ENCODE assay signal across 8 cellular contexts in the genomic region with DNA sequence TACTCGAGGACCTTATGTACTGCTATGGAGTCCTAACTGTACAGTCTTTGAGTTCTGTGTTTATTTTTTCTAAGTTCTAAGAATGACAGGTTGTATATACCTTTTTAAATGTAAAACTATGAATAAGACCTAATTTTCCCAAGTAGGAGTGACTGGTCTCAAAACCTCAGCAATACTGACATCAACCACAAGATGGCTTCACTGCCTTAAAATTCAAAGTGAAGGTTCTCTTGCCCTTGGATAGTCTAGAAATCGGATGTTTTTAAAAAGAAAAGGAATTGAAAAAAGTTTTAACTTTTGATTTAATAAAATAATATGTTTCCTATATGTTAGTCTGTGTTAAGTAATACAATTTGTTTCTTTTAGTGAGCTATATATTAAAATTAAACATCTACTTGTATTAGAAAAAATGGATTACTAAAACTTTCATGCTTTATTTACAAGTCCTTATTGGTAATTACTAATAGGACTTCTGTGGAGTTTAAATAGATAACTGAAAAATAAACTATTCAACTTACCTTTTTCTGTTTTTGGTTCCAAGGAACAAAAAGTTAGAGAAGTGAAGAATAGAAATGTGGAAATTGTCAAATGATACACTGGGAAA. TPM values are rescaled to one million over a fixed set of nuclear protein-coding genes. Genes with fewer than 3 reads are reported as not detected.
A peak's percentile ranks its signal among the peaks of the same experiment; 100 is the strongest.
DNase-seq lines count a peak whose midpoint lies in the region; ATAC-seq, FAIRE-seq and TF ChIP-seq lines count a peak whose summit lies in the region.

No MANE protein-coding gene starts in this region.

- intact Hi-C loops in body of pancreas (cut with DNase I) (no loop called here), uterus (cut with DNase I; ENCODE audit: low total_unique reads) (no loop called here)

- WGBS in body of pancreas, 2 donors: 21 to 22% methylated on average over 2 of the region's 2 CpGs

- H3K27me3 ChIP-seq in body of pancreas (no peaks in the 10 kb centered on the region), kidney epithelial cell (ENCODE audit: control insufficient read depth, insufficient read depth, low read length) (no peaks in the 10 kb centered on the region), uterus (no peaks in the 10 kb centered on the region)

- TF ChIP-seq POLR2A in GM12891 (IDR thresholded peaks at IDR 0.05; ENCODE audit: low read depth, low read length) (no peak), body of pancreas (IDR thresholded peaks at IDR 0.05) (no peak), uterus (IDR thresholded peaks at IDR 0.05) (no peak)

- H3K27ac ChIP-seq in body of pancreas (no peak overlapping the region), uterus (no peak overlapping the region)

- FAIRE-seq in GM12891 (lab: Jason Lieb, UNC): peak; percentile 47

- H3K4me1 ChIP-seq in body of pancreas: no peaks in the 10 kb centered on the region
- H3K4me1 ChIP-seq in uterus: no peaks in the 10 kb centered on the region

- H3K36me3 ChIP-seq in body of pancreas (replicated peaks in 1 of 2; ENCODE audit: insufficient read depth in 1 of 2, low read depth in 2 of 2): no peaks in the 10 kb centered on the region
- no peaks in the 10 kb centered on the region for H3K36me3 ChIP-seq in kidney epithelial cell (ENCODE audit: control insufficient read depth, insufficient read depth, low read length)
- H3K36me3 ChIP-seq in uterus: no peaks in the 10 kb centered on the region

- peak; percentile 85 for ATAC-seq in HG02852 (IDR thresholded peaks at IDR 0.05; ENCODE audit: unreplicated experiment)
- peak; percentile 55 for ATAC-seq in body of pancreas

- peak; percentile 29 for DNase-seq in AG09309 (ENCODE audit: low read depth)
- no peak for DNase-seq in GM12891 (ENCODE audit: insufficient read length, low spot score)
- DNase-seq in NCI-H2171 (lab: John Stamatoyannopoulos, UW): peak; percentile 13
- DNase-seq in body of pancreas: peak in 1 of 4 donors; percentile 20
- DNase-seq in kidney epithelial cell (ENCODE audit: low read depth): peak; percentile 14
- DNase-seq in uterus: no peak
- no peak for DNase-seq in NCI-H510A (lab: John Stamatoyannopoulos, UW)

- H3K9me3 ChIP-seq in body of pancreas (no peaks in the 10 kb centered on the region), uterus (no peaks in the 10 kb centered on the region)

- H3K4me3 ChIP-seq in AG09309 (ENCODE audit: control insufficient read depth, low read depth, low read length) (no peak overlapping the region), body of pancreas (no peak overlapping the region), kidney epithelial cell (ENCODE audit: low read depth, low read length) (no peak overlapping the region), uterus (no peak overlapping the region)

- peak; percentile 66 for TF ChIP-seq CTCF in AG09309 (IDR thresholded peaks at IDR 0.05; ENCODE audit: control insufficient read depth, insufficient read depth, low read depth, low read length, missing control alignments)
- peak in 6 of 7 experiments; percentile 52 to 74 (median 58) for TF ChIP-seq CTCF in body of pancreas (IDR thresholded peaks at IDR 0.05)
- peak; percentile 73 for TF ChIP-seq CTCF in kidney epithelial cell (IDR thresholded peaks at IDR 0.05; ENCODE audit: insufficient read depth, low read length, poor library complexity, severe bottlenecking)
- peak; percentile 42 to 56 (median 48) for TF ChIP-seq CTCF in uterus (IDR thresholded peaks at IDR 0.05)

TF ChIP-seq in GM12891, 5 proteins besides CTCF, POLR2A, EP300 and RAD21:
- no peak for TF ChIP-seq SPI1 (IDR thresholded peaks at IDR 0.05; ENCODE audit: low read depth, low read length)
- no peak for TF ChIP-seq POU2F2 (IDR thresholded peaks at IDR 0.05; ENCODE audit: low read depth, low read length)
- TF ChIP-seq PAX5 (IDR thresholded peaks at IDR 0.05; ENCODE audit: insufficient read depth, low read length, severe bottlenecking): no peak
- TF ChIP-seq POLR2AphosphoS5 (IDR thresholded peaks at IDR 0.05; ENCODE audit: low read depth, low read length): no peak
- no peak for TF ChIP-seq TAF1 (IDR thresholded peaks at IDR 0.05; ENCODE audit: low read depth, low read length)

RNA-seq across cellular contexts. Expression of a gene that starts 52.0 kb away (rescaled TPM):
- polyA plus RNA-seq in GM12891 (2012; ENCODE audit: low read depth, missing spikeins): 6.8 TPM
- total RNA-seq in body of pancreas: 10 to 100 TPM; 20.0 to 22.7 TPM
- 13.7 and 15.7 TPM in 2 replicates for total RNA-seq in kidney epithelial cell
- total RNA-seq in uterus: 10 to 100 TPM; 18.2 to 76.8 (median 48.4) TPM

Comparison
In these comparisons a context has a peak if more than half of its experiments do, and no peak if none do; other contexts are left out.
1. DNase-seq: peak in AG09309 (single experiment), NCI-H2171 (single experiment) and kidney epithelial cell (single experiment); none in GM12891 (single experiment), uterus (0 of 2) and NCI-H510A (single experiment).
2. Peak in every context shown above with its lines, with median percentiles within 50 percentile points of each other: CTCF ChIP-seq.